1 cellular context compared by ENCODE assay signal in the genomic region with DNA sequence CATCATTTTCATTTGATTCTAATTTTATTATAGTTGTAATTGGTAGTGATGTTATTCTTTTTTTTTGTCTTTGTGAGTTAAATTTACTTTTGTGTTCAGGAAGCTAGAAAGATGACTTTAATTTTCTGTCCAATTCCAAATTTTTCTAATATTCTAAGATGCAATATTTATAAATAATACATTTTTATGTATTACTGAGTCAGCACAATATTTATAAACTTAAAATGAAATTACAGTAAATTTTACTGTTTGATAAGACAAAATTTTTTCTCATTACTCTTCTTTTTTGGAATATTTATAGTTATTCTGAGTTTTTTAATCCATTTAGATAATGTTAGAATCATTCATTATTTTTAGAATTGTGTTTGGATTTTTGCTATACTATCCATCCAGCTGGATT.
TF ChIP-seq lines count a peak whose summit lies in the region.

No MANE protein-coding gene starts in this region.

TF ChIP-seq in HepG2, 621 proteins besides CTCF, POLR2A, EP300 and RAD21 (continued from another document):
- peak; percentile 44; the same call in 1 of the 2 replicates for TF ChIP-seq MAFF (IDR thresholded peaks at IDR 0.05; ENCODE audit: low read depth, low read length)
